9 cellular contexts compared by ENCODE assay signal in genomic region chr13:24605923-24606372, GRCh38.
DNase-seq lines count a peak whose midpoint lies in the region; ATAC-seq lines count a peak whose summit lies in the region.
"Had no signal": no experiment of that assay in that cellular context is flagged by ENCODE, and none has a peak within 500 bp of the region (broad histone marks: within the 10 kb centered on the region; RNA-seq: fewer than 3 reads in every experiment).

No MANE protein-coding gene starts in this region.

- DNase-seq in EL (peak; percentile 17), lung microvascular endothelial cell (ENCODE audit: low read depth in 2 of 2) (peak; percentile 57 to 81), HuH-7 (ENCODE audit: low spot score) (no peak), inferior parietal cortex (ENCODE audit: extremely low spot score) (no peak)
- DNase-seq in activated CD8-positive, alpha-beta T cell treated with anti-CD3 and anti-CD28 coated beads, Interleukin-2, amount 10 ng/mL, durations not matched to agents 7 days and 5 days, result no peak

- no peak overlapping the region for H3K4me3 Mint-ChIP-seq in activated CD8-positive, alpha-beta T cell treated with anti-CD3 and anti-CD28 coated beads, Interleukin-2, amount 10 ng/mL, durations not matched to agents 7 days and 5 days
- H3K4me3 Mint-ChIP-seq: memory B cell had no signal

- POLR2A ChIA-PET in activated CD8-positive, alpha-beta T cell treated with anti-CD3 and anti-CD28 coated beads, Interleukin-2, amount 10 ng/mL, durations not matched to agents 7 days and 5 days (lab: Charles Lee), result interaction anchor here (0.5 to 2.6 kb wide), 4 partner anchors 12 to 317 kb away, joined by 3 to 9 read pairs (median 3); a partner anchor contains a TSS

- H3K36me3 Mint-ChIP-seq in activated CD8-positive, alpha-beta T cell treated with anti-CD3 and anti-CD28 coated beads, Interleukin-2, amount 10 ng/mL, durations not matched to agents 7 days and 5 days (ENCODE audit: low read depth), result peaks cover 17% of the 10 kb centered on the region

- ATAC-seq in HG02678 (IDR thresholded peaks at IDR 0.05; ENCODE audit: unreplicated experiment) (peak; percentile 61), GM18909 (IDR thresholded peaks at IDR 0.05; ENCODE audit: poor library complexity, unreplicated experiment) (no peak), GM21717 (IDR thresholded peaks at IDR 0.05; ENCODE audit: unreplicated experiment) (no peak)
- ATAC-seq in activated CD8-positive, alpha-beta T cell treated with anti-CD3 and anti-CD28 coated beads, Interleukin-2, amount 10 ng/mL, durations not matched to agents 7 days and 5 days, result peak; percentile 65

- H3K27ac Mint-ChIP-seq in activated CD8-positive, alpha-beta T cell treated with anti-CD3 and anti-CD28 coated beads, Interleukin-2, amount 10 ng/mL, durations not matched to agents 7 days and 5 days, result peak overlapping the region; percentile 41
- H3K27ac Mint-ChIP-seq: memory B cell had no signal

- peaks cover 14% of the 10 kb centered on the region for H3K4me1 Mint-ChIP-seq in activated CD8-positive, alpha-beta T cell treated with anti-CD3 and anti-CD28 coated beads, Interleukin-2, amount 10 ng/mL, durations not matched to agents 7 days and 5 days (ENCODE audit: low read depth)

- H3K27me3 Mint-ChIP-seq in activated CD8-positive, alpha-beta T cell treated with anti-CD3 and anti-CD28 coated beads, Interleukin-2, amount 10 ng/mL, durations not matched to agents 7 days and 5 days (ENCODE audit: low read depth), result no peaks in the 10 kb centered on the region

- peaks cover 13% of the 10 kb centered on the region for H3K9me3 Mint-ChIP-seq in activated CD8-positive, alpha-beta T cell treated with anti-CD3 and anti-CD28 coated beads, Interleukin-2, amount 10 ng/mL, durations not matched to agents 7 days and 5 days (ENCODE audit: insufficient read depth)

- CTCF ChIA-PET in activated CD8-positive, alpha-beta T cell treated with anti-CD3 and anti-CD28 coated beads, Interleukin-2, amount 10 ng/mL, durations not matched to agents 7 days and 5 days (lab: Charles Lee), result interaction anchor here (0.7 to 3.3 kb wide), 22 partner anchors 9 to 584 kb away, joined by 3 to 31 read pairs (median 5); no protein-coding TSS in a partner anchor

Comparison
In these comparisons a context has a peak if more than half of its experiments do, and no peak if none do; other contexts are left out.
1. DNase-seq: peak in EL (single experiment) and lung microvascular endothelial cell (2 of 2); none in activated CD8-positive, alpha-beta T cell treated with anti-CD3 and anti-CD28 coated beads, Interleukin-2, amount 10 ng/mL, durations not matched to agents 7 days and 5 days (single experiment), HuH-7 (single experiment) and inferior parietal cortex (single experiment).
2. ATAC-seq: peak in HG02678 (single experiment) and activated CD8-positive, alpha-beta T cell treated with anti-CD3 and anti-CD28 coated beads, Interleukin-2, amount 10 ng/mL, durations not matched to agents 7 days and 5 days (single experiment); none in GM18909 (single experiment) and GM21717 (single experiment).